Comparison of ENCODE assay signal across 2 cellular contexts in genomic region chr3:98786364-98786930, GRCh38.
TF ChIP-seq lines count a peak whose summit lies in the region.

No MANE protein-coding gene starts in this region.

TF ChIP-seq in A549, 52 proteins besides CTCF, POLR2A, EP300 and RAD21:
- TF ChIP-seq TFCP2L1 (CRISPR knock-in tag; IDR thresholded peaks at IDR 0.05): no peak
- no peak for TF ChIP-seq E2F6 (IDR thresholded peaks at IDR 0.05; ENCODE audit: borderline replicate concordance, low read depth)
- no peak for TF ChIP-seq NPAS2 (CRISPR knock-in tag; IDR thresholded peaks at IDR 0.05; ENCODE audit: borderline replicate concordance)
- TF ChIP-seq CEBPB (IDR thresholded peaks at IDR 0.05): peak; percentile 5 to 44; a peak in 2 of 4 replicates
- no peak for TF ChIP-seq RCOR1 (IDR thresholded peaks at IDR 0.05; ENCODE audit: low read depth, low read length)
- TF ChIP-seq REST (IDR thresholded peaks at IDR 0.05): no peak
- no peak for TF ChIP-seq HEYL (CRISPR knock-in tag; IDR thresholded peaks at IDR 0.05)
- TF ChIP-seq RNF2 (IDR thresholded peaks at IDR 0.05; ENCODE audit: borderline replicate concordance, low read depth): no peak

TF ChIP-seq in HepG2, 621 proteins besides CTCF, POLR2A, EP300 and RAD21 (continues in another document):
- TF ChIP-seq ZHX1 (CRISPR knock-in tag; IDR thresholded peaks at IDR 0.05; ENCODE audit: low read depth): peak; percentile 69; the same call in 1 of the 2 replicates
- 0 out of 2 replicates have a peak, but pooled peaks have one; percentile 26 for TF ChIP-seq ZNF501 (CRISPR knock-in tag; IDR thresholded peaks at IDR 0.05)
- no peak for TF ChIP-seq HOXA9 (CRISPR knock-in tag; IDR thresholded peaks at IDR 0.05; ENCODE audit: borderline replicate concordance)
- TF ChIP-seq ZBTB20 (CRISPR knock-in tag; IDR thresholded peaks at IDR 0.05; ENCODE audit: borderline replicate concordance, low read depth): peak; percentile 67; the same call in 1 of the 2 replicates
- TF ChIP-seq MYPOP (CRISPR knock-in tag; IDR thresholded peaks at IDR 0.05): 0 out of 2 replicates have a peak, but pooled peaks have one; percentile 32
- TF ChIP-seq CENPBD1 (CRISPR knock-in tag; IDR thresholded peaks at IDR 0.05; ENCODE audit: borderline replicate concordance, low read depth): no peak
- 0 out of 2 replicates have a peak, but pooled peaks have one; percentile 23 for TF ChIP-seq ARNT2 (CRISPR knock-in tag; IDR thresholded peaks at IDR 0.05; ENCODE audit: low read depth)
- peak; percentile 88 for TF ChIP-seq PITX1 (CRISPR knock-in tag; IDR thresholded peaks at IDR 0.05)
- 0 out of 2 replicates have a peak, but pooled peaks have one; percentile 39 for TF ChIP-seq ZNF605 (CRISPR knock-in tag; IDR thresholded peaks at IDR 0.05)
- 0 out of 2 replicates have a peak, but pooled peaks have one; percentile 28 for TF ChIP-seq ATF7-NPFF (CRISPR knock-in tag; IDR thresholded peaks at IDR 0.05; ENCODE audit: low read depth)
- peak; percentile 85 for TF ChIP-seq GATAD2A (CRISPR knock-in tag; IDR thresholded peaks at IDR 0.05)
- peak; percentile 51; the same call in 1 of the 2 replicates for TF ChIP-seq CREM (IDR thresholded peaks at IDR 0.05)
- no peak for TF ChIP-seq CREM (CRISPR knock-in tag; IDR thresholded peaks at IDR 0.05)
- TF ChIP-seq NCOA5 (CRISPR knock-in tag; IDR thresholded peaks at IDR 0.05): no peak
- peak; percentile 63; the same call in 1 of the 2 replicates for TF ChIP-seq ZNF331 (CRISPR knock-in tag; IDR thresholded peaks at IDR 0.05)
- peak; percentile 19; the same call in 1 of the 2 replicates for TF ChIP-seq SMC3 (IDR thresholded peaks at IDR 0.05; ENCODE audit: low read length)
- TF ChIP-seq CBFB (CRISPR knock-in tag; IDR thresholded peaks at IDR 0.05): peak; percentile 44; the same call in 1 of the 2 replicates
- peak; percentile 96 for TF ChIP-seq ZEB1 (IDR thresholded peaks at IDR 0.05; ENCODE audit: insufficient replicate concordance, low read depth)
- peak; percentile 76 for TF ChIP-seq NCOA2 (CRISPR knock-in tag; IDR thresholded peaks at IDR 0.05)
- no peak; the same call in none of the 2 replicates for TF ChIP-seq FOXP4 (CRISPR knock-in tag; IDR thresholded peaks at IDR 0.05)
- TF ChIP-seq ELF3 (CRISPR knock-in tag; IDR thresholded peaks at IDR 0.05): peak; percentile 30; the same call in 1 of the 2 replicates
- TF ChIP-seq NR2C2 (CRISPR knock-in tag; IDR thresholded peaks at IDR 0.05; ENCODE audit: borderline replicate concordance): peak; percentile 88
- no peak for TF ChIP-seq DBP (CRISPR knock-in tag; IDR thresholded peaks at IDR 0.05; ENCODE audit: not compliant biosample characterization)
- TF ChIP-seq TARDBP (CRISPR knock-in tag; IDR thresholded peaks at IDR 0.05): peak; percentile 42; the same call in 1 of the 2 replicates
- TF ChIP-seq AHDC1 (CRISPR knock-in tag; IDR thresholded peaks at IDR 0.05; ENCODE audit: borderline replicate concordance): peak; percentile 47; the same call in 1 of the 2 replicates
- TF ChIP-seq NFE2 (CRISPR knock-in tag; IDR thresholded peaks at IDR 0.05): no peak
- TF ChIP-seq ZNF558 (CRISPR knock-in tag; IDR thresholded peaks at IDR 0.05; ENCODE audit: borderline replicate concordance): peak; percentile 69; the same call in 1 of the 2 replicates
- TF ChIP-seq HOXA3 (CRISPR knock-in tag; IDR thresholded peaks at IDR 0.05): peak; percentile 50; the same call in 1 of the 2 replicates
- peak; percentile 47; the same call in 1 of the 2 replicates for TF ChIP-seq ARID4A (CRISPR knock-in tag; IDR thresholded peaks at IDR 0.05; ENCODE audit: borderline replicate concordance)
- peak; percentile 83 for TF ChIP-seq PPARG (CRISPR knock-in tag; conservative IDR thresholded peaks at IDR 0.05)
- TF ChIP-seq FOXO1 (CRISPR knock-in tag; IDR thresholded peaks at IDR 0.05): peak; percentile 38; the same call in 1 of the 2 replicates
- TF ChIP-seq PHF21A (CRISPR knock-in tag; IDR thresholded peaks at IDR 0.05): peak; percentile 74
- peak; percentile 61 for TF ChIP-seq TCF7 (IDR thresholded peaks at IDR 0.05; ENCODE audit: low read depth)
- TF ChIP-seq ZC3H13 (CRISPR knock-in tag; IDR thresholded peaks at IDR 0.05): 0 out of 2 replicates have a peak, but pooled peaks have one; percentile 38
- TF ChIP-seq ZGPAT (CRISPR knock-in tag; IDR thresholded peaks at IDR 0.05): peak; percentile 38; the same call in 1 of the 2 replicates
- no peak for TF ChIP-seq CREB1 (IDR thresholded peaks at IDR 0.05)
- peak; percentile 51; the same call in 1 of the 2 replicates for TF ChIP-seq CREB1 (CRISPR knock-in tag; IDR thresholded peaks at IDR 0.05)
- TF ChIP-seq KDM6A (CRISPR knock-in tag; IDR thresholded peaks at IDR 0.05; ENCODE audit: low read depth): 0 out of 2 replicates have a peak, but pooled peaks have one; percentile 12
- peak; percentile 47; the same call in 1 of the 2 replicates for TF ChIP-seq LCORL (IDR thresholded peaks at IDR 0.05)
- peak; percentile 63; the same call in 1 of the 2 replicates for TF ChIP-seq LCORL (CRISPR knock-in tag; IDR thresholded peaks at IDR 0.05)
- peak; percentile 60; the same call in 1 of the 2 replicates for TF ChIP-seq NR2F2 (IDR thresholded peaks at IDR 0.05; ENCODE audit: borderline replicate concordance, low read depth)
